Comparison of ENCODE assay signal across 8 cellular contexts in genomic region chr16:54928016-54928356, GRCh38. TPM values are rescaled to one million over a fixed set of nuclear protein-coding genes. Genes with fewer than 3 reads are reported as not detected.
A peak's percentile ranks its signal among the peaks of the same experiment; 100 is the strongest.
DNase-seq lines count a peak whose midpoint lies in the region; ATAC-seq lines count a peak whose summit lies in the region.

No MANE protein-coding gene starts in this region.

- ATAC-seq in HG03045 (IDR thresholded peaks at IDR 0.05; ENCODE audit: unreplicated experiment): no peak
- ATAC-seq in GM19455 (IDR thresholded peaks at IDR 0.05; ENCODE audit: unreplicated experiment): no peak

- peaks cover 0 to 16% (median 10%) of the 10 kb centered on the region in 3 experiments for H3K27me3 ChIP-seq in neuronal stem cell (ENCODE audit: control insufficient read depth in 3 of 3, insufficient read depth in 3 of 3, low read depth in 1 of 3, low read length in 3 of 3)

- no peak overlapping the region for H3K4ac ChIP-seq in neuronal stem cell (ENCODE audit: low read length)

- no CpG with 5 or more reads among the region's 13 CpGs for WGBS in neuronal stem cell (ENCODE audit: extremely low coverage in 2 of 2, insufficient read length in 2 of 2, insufficient replicate concordance in 1 of 2), 2 donors

- H3K14ac ChIP-seq in neuronal stem cell (ENCODE audit: low read length): no peak overlapping the region

- H4K8ac ChIP-seq in neuronal stem cell (ENCODE audit: low read depth, low read length): no peak overlapping the region

- peaks cover 13 to 14% of the 10 kb centered on the region in 2 donors for H3K4me1 ChIP-seq in neuronal stem cell (ENCODE audit: control insufficient read depth in 2 of 2, insufficient read depth in 1 of 2, low read depth in 1 of 2, low read length in 2 of 2)

- no peak overlapping the region for H2BK120ac ChIP-seq in neuronal stem cell (ENCODE audit: low read depth, low read length)

- DNase-seq in activated CD4-positive, alpha-beta T cell treated with anti-CD3 and anti-CD28 coated beads for 48 hours: peak; percentile 11
- no peak for DNase-seq in activated CD4-positive, alpha-beta T cell treated with anti-CD3 and anti-CD28 coated beads, Interleukin-2, amount 50 U/mL, for 48 hours
- peak; percentile 50 for DNase-seq in NOMO-1 treated with dmso at 0.1 percent for 144 hours (lab: John Stamatoyannopoulos, UW; ENCODE audit: unreplicated experiment)
- peak; percentile 58 for DNase-seq in ecto neural progenitor cell (ENCODE audit: low spot score)
- DNase-seq in neuronal stem cell (ENCODE audit: low spot score): peak; percentile 30
- no peak for DNase-seq in hepatic stellate cell (ENCODE audit: low spot score)

- peaks cover 0 to 14% of the 10 kb centered on the region in 2 donors for H3K36me3 ChIP-seq in neuronal stem cell (replicated peaks in 1 of 2; ENCODE audit: control insufficient read depth in 2 of 2, insufficient read depth in 2 of 2, low read length in 2 of 2)

- peaks cover 2% of the 10 kb centered on the region for H3K79me1 ChIP-seq in neuronal stem cell (ENCODE audit: low read depth, low read length)

- H3K4me2 ChIP-seq in neuronal stem cell (ENCODE audit: insufficient read depth, low read length, poor library complexity, severe bottlenecking): peak overlapping the region; percentile 77

- H2BK15ac ChIP-seq in neuronal stem cell (ENCODE audit: low read length): no peak overlapping the region

- peak overlapping the region; percentile 73 to 86 for H3K4me3 ChIP-seq in neuronal stem cell (ENCODE audit: low read length in 2 of 2)

- peak overlapping the region; percentile 82 for H2BK5ac ChIP-seq in neuronal stem cell (ENCODE audit: low read length)

- H4K91ac ChIP-seq in neuronal stem cell (ENCODE audit: low read depth, low read length, poor library complexity): no peak overlapping the region

- H2AK5ac ChIP-seq in neuronal stem cell (ENCODE audit: low read depth, low read length): no peak overlapping the region

- no peak overlapping the region for H3K18ac ChIP-seq in neuronal stem cell (ENCODE audit: low read length)

- H2AFZ ChIP-seq in neuronal stem cell (ENCODE audit: low read length): peak overlapping the region; percentile 33

- no peaks in the 10 kb centered on the region for H3K9me3 ChIP-seq in neuronal stem cell (replicated peaks in 1 of 2; ENCODE audit: control insufficient read depth in 2 of 2, insufficient read depth in 1 of 2, low read depth in 1 of 2, low read length in 2 of 2)

- H3K9ac ChIP-seq in neuronal stem cell (ENCODE audit: low read depth, low read length, poor library complexity): no peak overlapping the region

- no peak overlapping the region for H3K23ac ChIP-seq in neuronal stem cell (ENCODE audit: low read depth, low read length, poor library complexity)

- H3K27ac ChIP-seq in neuronal stem cell (replicated peaks; ENCODE audit: low read length): no peak overlapping the region

- H2BK12ac ChIP-seq in neuronal stem cell (ENCODE audit: low read length): no peak overlapping the region

RNA-seq across cellular contexts. Expression of gene IRX5, which starts 2.7 kb away (rescaled TPM):
- 0.64 TPM for polyA plus RNA-seq in neuronal stem cell (2013, experiment 1 of 2)
- 0.57 TPM for polyA plus RNA-seq in neuronal stem cell (2013, experiment 2 of 2)

Comparison
In these comparisons a context has a peak if more than half of its experiments do, and no peak if none do; other contexts are left out.
1. DNase-seq: peak in activated CD4-positive, alpha-beta T cell treated with anti-CD3 and anti-CD28 coated beads for 48 hours (single experiment), NOMO-1 treated with dmso at 0.1 percent for 144 hours (single experiment), ecto neural progenitor cell (single experiment) and neuronal stem cell (single experiment); none in activated CD4-positive, alpha-beta T cell treated with anti-CD3 and anti-CD28 coated beads, Interleukin-2, amount 50 U/mL, for 48 hours (0 of 2) and hepatic stellate cell (single experiment).